Comparison of ENCODE assay signal across 2 cellular contexts in the genomic region with DNA sequence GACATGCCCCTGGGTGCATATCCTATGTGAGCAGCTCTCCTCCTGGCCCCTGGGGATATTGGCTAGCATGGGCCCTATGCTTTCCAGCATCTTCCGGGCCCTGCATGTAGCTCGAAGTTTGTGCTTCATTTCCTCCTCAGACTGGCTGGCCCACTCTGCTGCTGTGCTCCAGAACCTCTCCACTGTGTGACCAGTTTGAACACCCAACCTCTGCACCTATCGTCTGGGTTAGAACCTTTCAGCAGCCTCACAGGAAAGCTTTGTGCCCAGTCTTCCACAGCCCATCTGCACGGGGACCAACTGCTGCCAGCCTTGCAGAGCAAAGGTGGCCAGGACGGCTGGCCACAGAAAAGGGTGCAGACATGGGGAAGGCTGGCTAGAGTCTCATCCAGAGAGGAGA.
TF ChIP-seq lines count a peak whose summit lies in the region.

No MANE protein-coding gene starts in this region.

TF ChIP-seq in GM23338, 12 proteins besides CTCF, POLR2A, EP300 and RAD21 (continued from another document):
- TF ChIP-seq, protein P1, sequence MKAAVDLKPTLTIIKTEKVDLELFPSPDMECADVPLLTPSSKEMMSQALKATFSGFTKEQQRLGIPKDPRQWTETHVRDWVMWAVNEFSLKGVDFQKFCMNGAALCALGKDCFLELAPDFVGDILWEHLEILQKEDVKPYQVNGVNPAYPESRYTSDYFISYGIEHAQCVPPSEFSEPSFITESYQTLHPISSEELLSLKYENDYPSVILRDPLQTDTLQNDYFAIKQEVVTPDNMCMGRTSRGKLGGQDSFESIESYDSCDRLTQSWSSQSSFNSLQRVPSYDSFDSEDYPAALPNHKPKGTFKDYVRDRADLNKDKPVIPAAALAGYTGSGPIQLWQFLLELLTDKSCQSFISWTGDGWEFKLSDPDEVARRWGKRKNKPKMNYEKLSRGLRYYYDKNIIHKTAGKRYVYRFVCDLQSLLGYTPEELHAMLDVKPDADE (IDR thresholded peaks at IDR 0.05) = no peak
- TF ChIP-seq, protein P2, sequence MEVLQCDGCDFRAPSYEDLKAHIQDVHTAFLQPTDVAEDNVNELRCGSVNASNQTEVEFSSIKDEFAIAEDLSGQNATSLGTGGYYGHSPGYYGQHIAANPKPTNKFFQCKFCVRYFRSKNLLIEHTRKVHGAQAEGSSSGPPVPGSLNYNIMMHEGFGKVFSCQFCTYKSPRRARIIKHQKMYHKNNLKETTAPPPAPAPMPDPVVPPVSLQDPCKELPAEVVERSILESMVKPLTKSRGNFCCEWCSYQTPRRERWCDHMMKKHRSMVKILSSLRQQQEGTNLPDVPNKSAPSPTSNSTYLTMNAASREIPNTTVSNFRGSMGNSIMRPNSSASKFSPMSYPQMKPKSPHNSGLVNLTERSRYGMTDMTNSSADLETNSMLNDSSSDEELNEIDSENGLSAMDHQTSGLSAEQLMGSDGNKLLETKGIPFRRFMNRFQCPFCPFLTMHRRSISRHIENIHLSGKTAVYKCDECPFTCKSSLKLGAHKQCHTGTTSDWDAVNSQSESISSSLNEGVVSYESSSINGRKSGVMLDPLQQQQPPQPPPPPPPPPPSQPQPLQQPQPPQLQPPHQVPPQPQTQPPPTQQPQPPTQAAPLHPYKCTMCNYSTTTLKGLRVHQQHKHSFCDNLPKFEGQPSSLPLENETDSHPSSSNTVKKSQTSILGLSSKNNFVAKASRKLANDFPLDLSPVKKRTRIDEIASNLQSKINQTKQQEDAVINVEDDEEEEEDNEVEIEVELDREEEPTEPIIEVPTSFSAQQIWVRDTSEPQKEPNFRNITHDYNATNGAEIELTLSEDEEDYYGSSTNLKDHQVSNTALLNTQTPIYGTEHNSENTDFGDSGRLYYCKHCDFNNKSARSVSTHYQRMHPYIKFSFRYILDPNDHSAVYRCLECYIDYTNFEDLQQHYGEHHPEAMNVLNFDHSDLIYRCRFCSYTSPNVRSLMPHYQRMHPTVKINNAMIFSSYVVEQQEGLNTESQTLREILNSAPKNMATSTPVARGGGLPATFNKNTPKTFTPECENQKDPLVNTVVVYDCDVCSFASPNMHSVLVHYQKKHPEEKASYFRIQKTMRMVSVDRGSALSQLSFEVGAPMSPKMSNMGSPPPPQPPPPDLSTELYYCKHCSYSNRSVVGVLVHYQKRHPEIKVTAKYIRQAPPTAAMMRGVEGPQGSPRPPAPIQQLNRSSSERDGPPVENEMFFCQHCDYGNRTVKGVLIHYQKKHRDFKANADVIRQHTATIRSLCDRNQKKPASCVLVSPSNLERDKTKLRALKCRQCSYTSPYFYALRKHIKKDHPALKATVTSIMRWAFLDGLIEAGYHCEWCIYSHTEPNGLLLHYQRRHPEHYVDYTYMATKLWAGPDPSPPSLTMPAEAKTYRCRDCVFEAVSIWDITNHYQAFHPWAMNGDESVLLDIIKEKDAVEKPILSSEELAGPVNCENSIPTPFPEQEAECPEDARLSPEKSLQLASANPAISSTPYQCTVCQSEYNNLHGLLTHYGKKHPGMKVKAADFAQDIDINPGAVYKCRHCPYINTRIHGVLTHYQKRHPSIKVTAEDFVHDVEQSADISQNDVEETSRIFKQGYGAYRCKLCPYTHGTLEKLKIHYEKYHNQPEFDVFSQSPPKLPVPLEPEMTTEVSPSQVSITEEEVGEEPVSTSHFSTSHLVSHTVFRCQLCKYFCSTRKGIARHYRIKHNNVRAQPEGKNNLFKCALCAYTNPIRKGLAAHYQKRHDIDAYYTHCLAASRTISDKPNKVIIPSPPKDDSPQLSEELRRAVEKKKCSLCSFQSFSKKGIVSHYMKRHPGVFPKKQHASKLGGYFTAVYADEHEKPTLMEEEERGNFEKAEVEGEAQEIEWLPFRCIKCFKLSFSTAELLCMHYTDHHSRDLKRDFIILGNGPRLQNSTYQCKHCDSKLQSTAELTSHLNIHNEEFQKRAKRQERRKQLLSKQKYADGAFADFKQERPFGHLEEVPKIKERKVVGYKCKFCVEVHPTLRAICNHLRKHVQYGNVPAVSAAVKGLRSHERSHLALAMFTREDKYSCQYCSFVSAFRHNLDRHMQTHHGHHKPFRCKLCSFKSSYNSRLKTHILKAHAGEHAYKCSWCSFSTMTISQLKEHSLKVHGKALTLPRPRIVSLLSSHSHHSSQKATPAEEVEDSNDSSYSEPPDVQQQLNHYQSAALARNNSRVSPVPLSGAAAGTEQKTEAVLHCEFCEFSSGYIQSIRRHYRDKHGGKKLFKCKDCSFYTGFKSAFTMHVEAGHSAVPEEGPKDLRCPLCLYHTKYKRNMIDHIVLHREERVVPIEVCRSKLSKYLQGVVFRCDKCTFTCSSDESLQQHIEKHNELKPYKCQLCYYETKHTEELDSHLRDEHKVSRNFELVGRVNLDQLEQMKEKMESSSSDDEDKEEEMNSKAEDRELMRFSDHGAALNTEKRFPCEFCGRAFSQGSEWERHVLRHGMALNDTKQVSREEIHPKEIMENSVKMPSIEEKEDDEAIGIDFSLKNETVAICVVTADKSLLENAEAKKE (CRISPR knock-in tag; IDR thresholded peaks at IDR 0.05) = no peak
- TF ChIP-seq NANOG (IDR thresholded peaks at IDR 0.05; ENCODE audit: borderline replicate concordance) (no peak), POLR2AphosphoS5 (IDR thresholded peaks at IDR 0.05; ENCODE audit: low read depth) (no peak), ZNF331 (CRISPR knock-in tag; IDR thresholded peaks at IDR 0.05; ENCODE audit: low read depth) (no peak), JUNB (IDR thresholded peaks at IDR 0.05; ENCODE audit: unreplicated experiment) (no peak), EZH2 (IDR thresholded peaks at IDR 0.05; ENCODE audit: low read depth, unreplicated experiment) (no peak), CREB1 (CRISPR knock-in tag; IDR thresholded peaks at IDR 0.05; ENCODE audit: low read depth) (no peak), ZNF114 (CRISPR knock-in tag; IDR thresholded peaks at IDR 0.05) (no peak)
- TF ChIP-seq, protein P3, sequence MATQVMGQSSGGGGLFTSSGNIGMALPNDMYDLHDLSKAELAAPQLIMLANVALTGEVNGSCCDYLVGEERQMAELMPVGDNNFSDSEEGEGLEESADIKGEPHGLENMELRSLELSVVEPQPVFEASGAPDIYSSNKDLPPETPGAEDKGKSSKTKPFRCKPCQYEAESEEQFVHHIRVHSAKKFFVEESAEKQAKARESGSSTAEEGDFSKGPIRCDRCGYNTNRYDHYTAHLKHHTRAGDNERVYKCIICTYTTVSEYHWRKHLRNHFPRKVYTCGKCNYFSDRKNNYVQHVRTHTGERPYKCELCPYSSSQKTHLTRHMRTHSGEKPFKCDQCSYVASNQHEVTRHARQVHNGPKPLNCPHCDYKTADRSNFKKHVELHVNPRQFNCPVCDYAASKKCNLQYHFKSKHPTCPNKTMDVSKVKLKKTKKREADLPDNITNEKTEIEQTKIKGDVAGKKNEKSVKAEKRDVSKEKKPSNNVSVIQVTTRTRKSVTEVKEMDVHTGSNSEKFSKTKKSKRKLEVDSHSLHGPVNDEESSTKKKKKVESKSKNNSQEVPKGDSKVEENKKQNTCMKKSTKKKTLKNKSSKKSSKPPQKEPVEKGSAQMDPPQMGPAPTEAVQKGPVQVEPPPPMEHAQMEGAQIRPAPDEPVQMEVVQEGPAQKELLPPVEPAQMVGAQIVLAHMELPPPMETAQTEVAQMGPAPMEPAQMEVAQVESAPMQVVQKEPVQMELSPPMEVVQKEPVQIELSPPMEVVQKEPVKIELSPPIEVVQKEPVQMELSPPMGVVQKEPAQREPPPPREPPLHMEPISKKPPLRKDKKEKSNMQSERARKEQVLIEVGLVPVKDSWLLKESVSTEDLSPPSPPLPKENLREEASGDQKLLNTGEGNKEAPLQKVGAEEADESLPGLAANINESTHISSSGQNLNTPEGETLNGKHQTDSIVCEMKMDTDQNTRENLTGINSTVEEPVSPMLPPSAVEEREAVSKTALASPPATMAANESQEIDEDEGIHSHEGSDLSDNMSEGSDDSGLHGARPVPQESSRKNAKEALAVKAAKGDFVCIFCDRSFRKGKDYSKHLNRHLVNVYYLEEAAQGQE (IDR thresholded peaks at IDR 0.05; ENCODE audit: unreplicated experiment) = no peak

TF ChIP-seq in WTC11, 78 proteins besides CTCF, POLR2A, EP300 and RAD21 (continued from another document):
- no peak for TF ChIP-seq GRHL2 (CRISPR knock-in tag; IDR thresholded peaks at IDR 0.05; ENCODE audit: insufficient replicate concordance, severe bottlenecking)
- TF ChIP-seq, protein P4, sequence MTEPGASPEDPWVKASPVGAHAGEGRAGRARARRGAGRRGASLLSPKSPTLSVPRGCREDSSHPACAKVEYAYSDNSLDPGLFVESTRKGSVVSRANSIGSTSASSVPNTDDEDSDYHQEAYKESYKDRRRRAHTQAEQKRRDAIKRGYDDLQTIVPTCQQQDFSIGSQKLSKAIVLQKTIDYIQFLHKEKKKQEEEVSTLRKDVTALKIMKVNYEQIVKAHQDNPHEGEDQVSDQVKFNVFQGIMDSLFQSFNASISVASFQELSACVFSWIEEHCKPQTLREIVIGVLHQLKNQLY (CRISPR knock-in tag; IDR thresholded peaks at IDR 0.05) = no peak
- TF ChIP-seq RORB (CRISPR knock-in tag; IDR thresholded peaks at IDR 0.05) = no peak
- no peak for TF ChIP-seq ZNF423 (CRISPR knock-in tag; IDR thresholded peaks at IDR 0.05)
- TF ChIP-seq SMAD4 (CRISPR knock-in tag; IDR thresholded peaks at IDR 0.05) = no peak
- no peak for TF ChIP-seq RELA (CRISPR knock-in tag; IDR thresholded peaks at IDR 0.05; ENCODE audit: borderline replicate concordance)
- TF ChIP-seq JAZF1 (CRISPR knock-in tag; IDR thresholded peaks at IDR 0.05) = no peak
- TF ChIP-seq, protein P5, sequence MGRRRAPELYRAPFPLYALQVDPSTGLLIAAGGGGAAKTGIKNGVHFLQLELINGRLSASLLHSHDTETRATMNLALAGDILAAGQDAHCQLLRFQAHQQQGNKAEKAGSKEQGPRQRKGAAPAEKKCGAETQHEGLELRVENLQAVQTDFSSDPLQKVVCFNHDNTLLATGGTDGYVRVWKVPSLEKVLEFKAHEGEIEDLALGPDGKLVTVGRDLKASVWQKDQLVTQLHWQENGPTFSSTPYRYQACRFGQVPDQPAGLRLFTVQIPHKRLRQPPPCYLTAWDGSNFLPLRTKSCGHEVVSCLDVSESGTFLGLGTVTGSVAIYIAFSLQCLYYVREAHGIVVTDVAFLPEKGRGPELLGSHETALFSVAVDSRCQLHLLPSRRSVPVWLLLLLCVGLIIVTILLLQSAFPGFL (CRISPR knock-in tag; IDR thresholded peaks at IDR 0.05; ENCODE audit: borderline replicate concordance) = no peak
- TF ChIP-seq GABPB1 (CRISPR knock-in tag; IDR thresholded peaks at IDR 0.05) = no peak
- TF ChIP-seq HMGA2 (CRISPR knock-in tag; IDR thresholded peaks at IDR 0.05) = no peak
- TF ChIP-seq ZNF232 (CRISPR knock-in tag; IDR thresholded peaks at IDR 0.05) = no peak
- TF ChIP-seq, protein P6, sequence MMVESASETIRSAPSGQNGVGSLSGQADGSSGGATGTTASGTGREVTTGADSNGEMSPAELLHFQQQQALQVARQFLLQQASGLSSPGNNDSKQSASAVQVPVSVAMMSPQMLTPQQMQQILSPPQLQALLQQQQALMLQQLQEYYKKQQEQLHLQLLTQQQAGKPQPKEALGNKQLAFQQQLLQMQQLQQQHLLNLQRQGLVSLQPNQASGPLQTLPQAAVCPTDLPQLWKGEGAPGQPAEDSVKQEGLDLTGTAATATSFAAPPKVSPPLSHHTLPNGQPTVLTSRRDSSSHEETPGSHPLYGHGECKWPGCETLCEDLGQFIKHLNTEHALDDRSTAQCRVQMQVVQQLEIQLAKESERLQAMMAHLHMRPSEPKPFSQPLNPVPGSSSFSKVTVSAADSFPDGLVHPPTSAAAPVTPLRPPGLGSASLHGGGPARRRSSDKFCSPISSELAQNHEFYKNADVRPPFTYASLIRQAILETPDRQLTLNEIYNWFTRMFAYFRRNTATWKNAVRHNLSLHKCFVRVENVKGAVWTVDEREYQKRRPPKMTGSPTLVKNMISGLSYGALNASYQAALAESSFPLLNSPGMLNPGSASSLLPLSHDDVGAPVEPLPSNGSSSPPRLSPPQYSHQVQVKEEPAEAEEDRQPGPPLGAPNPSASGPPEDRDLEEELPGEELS (CRISPR knock-in tag; IDR thresholded peaks at IDR 0.05) = no peak
- TF ChIP-seq TCF7 (CRISPR knock-in tag; IDR thresholded peaks at IDR 0.05; ENCODE audit: low read depth) = no peak
- TF ChIP-seq FOXJ3 (CRISPR knock-in tag; IDR thresholded peaks at IDR 0.05; ENCODE audit: borderline replicate concordance) = no peak
- TF ChIP-seq, protein P7, sequence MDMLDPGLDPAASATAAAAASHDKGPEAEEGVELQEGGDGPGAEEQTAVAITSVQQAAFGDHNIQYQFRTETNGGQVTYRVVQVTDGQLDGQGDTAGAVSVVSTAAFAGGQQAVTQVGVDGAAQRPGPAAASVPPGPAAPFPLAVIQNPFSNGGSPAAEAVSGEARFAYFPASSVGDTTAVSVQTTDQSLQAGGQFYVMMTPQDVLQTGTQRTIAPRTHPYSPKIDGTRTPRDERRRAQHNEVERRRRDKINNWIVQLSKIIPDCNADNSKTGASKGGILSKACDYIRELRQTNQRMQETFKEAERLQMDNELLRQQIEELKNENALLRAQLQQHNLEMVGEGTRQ (CRISPR knock-in tag; IDR thresholded peaks at IDR 0.05) = no peak
- no peak for TF ChIP-seq NFE2L1 (CRISPR knock-in tag; IDR thresholded peaks at IDR 0.05)
- no peak for TF ChIP-seq ZNF416 (CRISPR knock-in tag; IDR thresholded peaks at IDR 0.05)
